Comparison of ENCODE assay signal across 24 cellular contexts in genomic region chr13:44555207-44555606, GRCh38.
"Had no signal": no experiment of that assay in that cellular context is flagged by ENCODE, and none has a peak within 500 bp of the region (broad histone marks: within the 10 kb centered on the region; RNA-seq: fewer than 3 reads in every experiment).

No MANE protein-coding gene starts in this region.

- H3K27ac Mint-ChIP-seq: dendritic cell treated with granulocyte-macrophage colony-stimulating factor and Interleukin-4, amounts not matched to agents 40 ng/mL and 50 ng/mL, for 4 days; effector memory CD8-positive, alpha-beta T cell; endodermal cell; immature natural killer cell; mesothelial cell of epicardium had no signal

- H3K27me3 ChIP-seq: colonic mucosa, esophagus squamous epithelium, gastroesophageal sphincter, heart left ventricle, hepatocyte, left lung had no signal

- H3K36me3 ChIP-seq: colonic mucosa, left lung had no signal

- H3K27me3 Mint-ChIP-seq: dendritic cell treated with granulocyte-macrophage colony-stimulating factor and Interleukin-4, amounts not matched to agents 40 ng/mL and 50 ng/mL, for 4 days; effector memory CD8-positive, alpha-beta T cell had no signal

- H3K9me3 Mint-ChIP-seq: dendritic cell treated with granulocyte-macrophage colony-stimulating factor and Interleukin-4, amounts not matched to agents 40 ng/mL and 50 ng/mL, for 4 days; effector memory CD8-positive, alpha-beta T cell; endodermal cell; immature natural killer cell; mesothelial cell of epicardium had no signal

- H2AFZ ChIP-seq: hepatocyte had no signal

- H3K27ac ChIP-seq: colonic mucosa, epithelial cell of prostate, esophagus squamous epithelium, gastroesophageal sphincter, heart left ventricle, hepatocyte, left lung, lower lobe of right lung had no signal

- H3K4me3 ChIP-seq: colonic mucosa, esophagus squamous epithelium, gastroesophageal sphincter, heart left ventricle, hepatocyte, left lung, lower lobe of right lung, mucosa of descending colon had no signal

- H3K4me1 ChIP-seq: colonic mucosa, esophagus squamous epithelium, gastroesophageal sphincter, heart left ventricle, left lung, lower lobe of right lung had no signal

- DNase-seq: colonic mucosa; cortex of kidney; effector CD8-positive, alpha-beta T cell; effector memory CD8-positive, alpha-beta T cell; endodermal cell; erythroblast; esophagus squamous epithelium; foreskin fibroblast; foreskin melanocyte; heart left ventricle; hypothalamus; immature natural killer cell; left cardiac atrium; left lung; left ventricle myocardium superior; lower lobe of right lung; mesenchymal stem cell; mucosa of descending colon had no signal

- H3K4me3 Mint-ChIP-seq: dendritic cell treated with granulocyte-macrophage colony-stimulating factor and Interleukin-4, amounts not matched to agents 40 ng/mL and 50 ng/mL, for 4 days; effector memory CD8-positive, alpha-beta T cell; endodermal cell; immature natural killer cell; mesothelial cell of epicardium had no signal

- H3K9me3 ChIP-seq: colonic mucosa, esophagus squamous epithelium, gastroesophageal sphincter, heart left ventricle, left lung, lower lobe of right lung, mucosa of descending colon had no signal

- ATAC-seq: effector memory CD8-positive, alpha-beta T cell; esophagus mucosa; gastroesophageal sphincter; heart left ventricle; left cardiac atrium; left lung; left ventricle myocardium superior; lower lobe of right lung; mucosa of descending colon had no signal

- H3K4me1 Mint-ChIP-seq: mesothelial cell of epicardium had no signal

- H3K4me2 ChIP-seq: hepatocyte had no signal
